Comparison of ENCODE assay signal across 8 cellular contexts in the genomic region with DNA sequence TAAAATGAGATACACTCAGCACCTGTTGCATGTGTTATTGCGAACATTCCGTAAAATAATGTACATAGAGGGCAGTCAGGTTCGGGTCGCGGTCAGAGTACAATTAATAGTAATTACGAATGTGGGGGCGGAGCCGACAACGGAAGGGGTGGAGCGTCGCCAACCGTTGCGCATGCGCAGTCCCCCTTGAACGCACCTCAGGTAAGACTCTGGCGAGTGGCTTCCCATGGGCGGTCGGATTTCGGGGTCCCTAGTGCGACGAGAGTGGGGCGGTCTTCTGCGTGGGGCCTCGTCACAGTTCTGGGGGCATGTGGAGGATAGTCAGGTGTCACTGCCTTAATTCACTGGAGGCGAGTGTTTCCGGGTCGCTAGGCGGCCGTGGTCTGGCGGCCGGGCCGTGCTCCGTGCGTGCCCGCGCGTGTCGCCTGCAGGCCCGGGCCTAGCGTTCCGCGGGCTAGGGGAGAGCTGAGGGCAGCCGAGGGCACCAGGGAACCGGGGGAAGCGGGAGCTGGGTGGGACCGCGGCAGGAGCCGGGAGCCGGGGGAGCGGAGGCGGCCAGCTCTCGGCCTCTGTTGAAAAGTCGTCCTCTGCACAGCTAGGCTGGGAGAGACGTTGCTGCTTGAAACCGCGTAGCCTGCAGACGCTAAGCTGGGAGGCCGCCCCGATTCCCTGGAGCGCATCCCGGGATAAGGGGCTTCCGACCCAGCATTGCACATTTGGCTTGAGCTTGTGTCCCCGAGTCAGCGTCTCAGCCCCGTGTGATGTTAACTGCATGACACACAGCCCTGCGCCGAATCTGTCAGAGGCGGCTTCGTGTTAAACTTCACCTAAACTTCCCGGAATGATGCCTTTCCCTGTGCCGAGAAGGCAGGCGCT. TPM values are rescaled to one million over a fixed set of nuclear protein-coding genes. Genes with fewer than 3 reads are reported as not detected.
DNase-seq lines count a peak whose midpoint lies in the region; ATAC-seq and TF ChIP-seq lines count a peak whose summit lies in the region.

A gene (plus strand): TSS at position 177 of the 876 bp plus-strand sequence. CDS start 3,209 bp downstream, outside the sequence.

- peaks cover 36% of the 10 kb centered on the region for H3K36me3 ChIP-seq in DOHH2 (ENCODE audit: control insufficient read depth, low read length)
- peaks cover 10% of the 10 kb centered on the region for H3K36me3 ChIP-seq in GM23248 (ENCODE audit: low read depth)
- H3K36me3 ChIP-seq in fibroblast of lung (ENCODE audit: control insufficient read depth, insufficient read depth, low read length): no peaks in the 10 kb centered on the region
- peaks cover 5 to 21% (median 15%) of the 10 kb centered on the region in 4 donors for H3K36me3 ChIP-seq in stomach

- peaks cover 41% of the 10 kb centered on the region for H3K4me1 Mint-ChIP-seq in activated T-helper 1 cell treated with anti-CD3 and anti-CD28 coated beads, Interleukin-12 subunit alpha, Interleukin-12 subunit beta, Interleukin-2, Interleukin-4 antibody, amounts not matched to agents 30 ng/mL and 10 ng/mL and 1 ng/mL, durations not matched to agents 14 hours and 24 hours and 36 hours (ENCODE audit: low read depth)
- H3K4me1 Mint-ChIP-seq in natural killer cell: peaks cover 27 to 28% of the 10 kb centered on the region in 2 donors

- H3F3A ChIP-seq in DOHH2 (ENCODE audit: control insufficient read depth, insufficient read depth): peaks cover 16% of the 10 kb centered on the region
- H3F3A ChIP-seq in GM23248 (ENCODE audit: insufficient read depth): peaks cover 15% of the 10 kb centered on the region

- TF ChIP-seq CTCF in DOHH2 (IDR thresholded peaks at IDR 0.05; ENCODE audit: low read depth, low read length, poor library complexity, severe bottlenecking) (no peak), fibroblast of lung (conservative IDR thresholded peaks at IDR 0.05 in 1 of 2, IDR thresholded peaks at IDR 0.05 in 1 of 2; ENCODE audit: low read depth in 1 of 2, low read length in 2 of 2) (no peak), natural killer cell (IDR thresholded peaks at IDR 0.05) (no peak), stomach (IDR thresholded peaks at IDR 0.05) (no peak)

- no peaks in the 10 kb centered on the region for H3K27me3 Mint-ChIP-seq in activated T-helper 1 cell treated with anti-CD3 and anti-CD28 coated beads, Interleukin-12 subunit alpha, Interleukin-12 subunit beta, Interleukin-2, Interleukin-4 antibody, amounts not matched to agents 30 ng/mL and 10 ng/mL and 1 ng/mL, durations not matched to agents 14 hours and 24 hours and 36 hours (ENCODE audit: insufficient read depth)
- H3K27me3 Mint-ChIP-seq in natural killer cell (ENCODE audit: low read depth in 2 of 2): no peaks in the 10 kb centered on the region

- peak within 1 kb of the TSS; percentile 84 for H3K9ac ChIP-seq in GM23248
- peak within 1 kb of the TSS; percentile 73 for H3K9ac ChIP-seq in fibroblast of lung (ENCODE audit: insufficient read depth, low read length)

- H3K4me2 ChIP-seq in DOHH2 (ENCODE audit: low read length) (peak within 1 kb of the TSS; percentile 71), GM23248 (ENCODE audit: unreplicated experiment) (peak within 1 kb of the TSS; percentile 91), fibroblast of lung (ENCODE audit: extremely low read depth, insufficient read depth, low read length) (peak within 1 kb of the TSS; percentile 96)

- peaks cover 29% of the 10 kb centered on the region for H3K36me3 Mint-ChIP-seq in activated T-helper 1 cell treated with anti-CD3 and anti-CD28 coated beads, Interleukin-12 subunit alpha, Interleukin-12 subunit beta, Interleukin-2, Interleukin-4 antibody, amounts not matched to agents 30 ng/mL and 10 ng/mL and 1 ng/mL, durations not matched to agents 14 hours and 24 hours and 36 hours (ENCODE audit: low read depth)
- H3K36me3 Mint-ChIP-seq in natural killer cell: no peaks in the 10 kb centered on the region

- H3K27ac ChIP-seq in DOHH2 (ENCODE audit: low read depth, low read length) (peak within 1 kb of the TSS; percentile 88), GM23248 (peak within 1 kb of the TSS; percentile 75), fibroblast of lung (ENCODE audit: insufficient read depth, low read length) (peak within 1 kb of the TSS; percentile 79), stomach (peak within 1 kb of the TSS; percentile 87 to 93 (median 88))

- H3K4me3 Mint-ChIP-seq in activated T-helper 1 cell treated with anti-CD3 and anti-CD28 coated beads, Interleukin-12 subunit alpha, Interleukin-12 subunit beta, Interleukin-2, Interleukin-4 antibody, amounts not matched to agents 30 ng/mL and 10 ng/mL and 1 ng/mL, durations not matched to agents 14 hours and 24 hours and 36 hours: peak within 1 kb of the TSS; percentile 99
- peak within 1 kb of the TSS; percentile 100 for H3K4me3 Mint-ChIP-seq in natural killer cell

- peak; percentile 86 to 92 (median 87) for ATAC-seq in natural killer cell

- 1 to 2% methylated on average over 53 to 72 of the region's 72 CpGs for WGBS in GM23248 (ENCODE audit: low coverage in 1 of 2, low lambda C conversion rate in 2 of 2, missing lambda C conversion rate in 2 of 2), 2 experiments
- WGBS in stomach, 5 donors: 0 to 1% (median 0%) methylated on average over 29 to 72 of the region's 72 CpGs

- H3K9me3 Mint-ChIP-seq in activated T-helper 1 cell treated with anti-CD3 and anti-CD28 coated beads, Interleukin-12 subunit alpha, Interleukin-12 subunit beta, Interleukin-2, Interleukin-4 antibody, amounts not matched to agents 30 ng/mL and 10 ng/mL and 1 ng/mL, durations not matched to agents 14 hours and 24 hours and 36 hours: no peaks in the 10 kb centered on the region
- H3K9me3 Mint-ChIP-seq in natural killer cell: no peaks in the 10 kb centered on the region

- peak; percentile 89 for DNase-seq in GM23248
- DNase-seq in LHCN-M2 (ENCODE audit: low read depth): peak; percentile 67
- DNase-seq in RPMI7951 (ENCODE audit: low read depth): peak; percentile 72
- DNase-seq in activated T-helper 1 cell treated with anti-CD3 and anti-CD28 coated beads, Interleukin-12 subunit alpha, Interleukin-12 subunit beta, Interleukin-2, Interleukin-4 antibody, amounts not matched to agents 30 ng/mL and 10 ng/mL and 1 ng/mL, durations not matched to agents 14 hours and 24 hours and 36 hours (ENCODE audit: low spot score): peak; percentile 80
- DNase-seq in fibroblast of lung (ENCODE audit: low read depth in 2 of 2): peak; percentile 69 to 83
- DNase-seq in natural killer cell: peak; percentile 91
- peak; percentile 87 for DNase-seq in stomach

- no peaks in the 10 kb centered on the region for H4K20me1 ChIP-seq in DOHH2 (ENCODE audit: control insufficient read depth, insufficient read depth, low read depth, low read length)
- no peaks in the 10 kb centered on the region for H4K20me1 ChIP-seq in GM23248 (ENCODE audit: insufficient read depth)
- no peaks in the 10 kb centered on the region for H4K20me1 ChIP-seq in fibroblast of lung (ENCODE audit: control insufficient read depth, extremely low read depth, insufficient read depth, low read length)

- H3K9me3 ChIP-seq in DOHH2 (ENCODE audit: control insufficient read depth, insufficient read depth, low read length): no peaks in the 10 kb centered on the region
- no peaks in the 10 kb centered on the region for H3K9me3 ChIP-seq in GM23248 (ENCODE audit: low read depth)
- no peaks in the 10 kb centered on the region for H3K9me3 ChIP-seq in fibroblast of lung (ENCODE audit: control insufficient read depth, insufficient read depth, low read depth, low read length)
- no peaks in the 10 kb centered on the region for H3K9me3 ChIP-seq in stomach

- H3K9me2 ChIP-seq in DOHH2 (replicated peaks; ENCODE audit: control insufficient read depth, low read length): no peaks in the 10 kb centered on the region
- H3K9me2 ChIP-seq in GM23248 (ENCODE audit: insufficient read depth): no peaks in the 10 kb centered on the region

- peak within 1 kb of the TSS; percentile 100 for H3K27ac Mint-ChIP-seq in activated T-helper 1 cell treated with anti-CD3 and anti-CD28 coated beads, Interleukin-12 subunit alpha, Interleukin-12 subunit beta, Interleukin-2, Interleukin-4 antibody, amounts not matched to agents 30 ng/mL and 10 ng/mL and 1 ng/mL, durations not matched to agents 14 hours and 24 hours and 36 hours
- H3K27ac Mint-ChIP-seq in natural killer cell: peak within 1 kb of the TSS; percentile 98

- in situ Hi-C loops in GM23248 (cut with MboI): no loop called here

- TF ChIP-seq POLR2A in stomach (IDR thresholded peaks at IDR 0.05): peak in 2 of 4 donors; percentile 24 to 53

- H3K4me1 ChIP-seq in DOHH2 (ENCODE audit: control insufficient read depth, low read length) (peaks cover 46% of the 10 kb centered on the region), GM23248 (ENCODE audit: insufficient read depth) (peaks cover 9% of the 10 kb centered on the region), fibroblast of lung (ENCODE audit: control insufficient read depth, extremely low read depth, insufficient read depth, low read length) (no peaks in the 10 kb centered on the region), stomach (peaks cover 9 to 27% (median 19%) of the 10 kb centered on the region in 4 donors)

- TF ChIP-seq EP300 in stomach (IDR thresholded peaks at IDR 0.05): no peak

- intact Hi-C loops in activated T-helper 1 cell treated with anti-CD3 and anti-CD28 coated beads, Interleukin-12 subunit alpha, Interleukin-12 subunit beta, Interleukin-2, Interleukin-4 antibody, amounts not matched to agents 30 ng/mL and 10 ng/mL and 1 ng/mL, durations not matched to agents 14 hours and 24 hours and 36 hours (cut with micrococcal nuclease): loop anchor here (1.0 to 2.0 kb wide), 3 partner anchors 35 to 112 kb away; a partner anchor contains a TSS
- intact Hi-C loops in natural killer cell (cut with micrococcal nuclease): loop anchor here (2.0 kb wide), 1 partner anchor 40 kb away; a partner anchor contains a TSS
- intact Hi-C loops in stomach (cut with DNase I; ENCODE audit: low total_unique reads): no loop called here

- H2AFZ ChIP-seq in GM23248 (peak within 1 kb of the TSS; percentile 97), fibroblast of lung (ENCODE audit: low read length) (peak within 1 kb of the TSS; percentile 89)

- H3K27me3 ChIP-seq in DOHH2 (ENCODE audit: control insufficient read depth, low read length) (no peaks in the 10 kb centered on the region), GM23248 (replicated peaks; ENCODE audit: insufficient read depth) (no peaks in the 10 kb centered on the region), fibroblast of lung (ENCODE audit: control insufficient read depth, insufficient read depth, low read length) (no peaks in the 10 kb centered on the region), stomach (no peaks in the 10 kb centered on the region)

- H3K4me3 ChIP-seq in DOHH2 (ENCODE audit: low read length): peak within 1 kb of the TSS; percentile 80
- H3K4me3 ChIP-seq in GM23248: peak within 1 kb of the TSS; percentile 81
- H3K4me3 ChIP-seq in fibroblast of lung (replicated peaks in 1 of 4; ENCODE audit: control extremely low read depth in 1 of 4, insufficient read depth in 1 of 4, low read depth in 3 of 4, low read length in 4 of 4): peak within 1 kb of the TSS; percentile 51 to 92 (median 68)
- H3K4me3 ChIP-seq in stomach: peak within 1 kb of the TSS; percentile 62 to 89 (median 78)

- peaks cover 51% of the 10 kb centered on the region for H3K79me2 ChIP-seq in DOHH2 (ENCODE audit: control insufficient read depth, low read length)
- peaks cover 48% of the 10 kb centered on the region for H3K79me2 ChIP-seq in GM23248 (ENCODE audit: insufficient read depth)
- H3K79me2 ChIP-seq in fibroblast of lung (ENCODE audit: control insufficient read depth, insufficient read depth, low read length): peaks cover 34% of the 10 kb centered on the region

RNA-seq across cellular contexts. Expression of the gene that starts here (rescaled TPM):
- total RNA-seq in GM23248 (2014; rRNA removed; shearing (Covaris generic)): 13.2 and 19.0 TPM in 2 replicates
- polyA plus RNA-seq in GM23248 (2016; fragmentation: Nextera tagmentation; extraction: Ambion mirVana) (37.7 and 39.9 TPM in 2 replicates), fibroblast of lung (50.0 and 55.3 TPM in 2 replicates), stomach (10 to 100 TPM; 42.2 to 52.5 (median 45.7) TPM)
- total RNA-seq in LHCN-M2 (2014; rRNA removed) (23.4 and 27.8 TPM in 2 replicates), fibroblast of lung (12.6 and 16.8 TPM in 2 replicates), natural killer cell (10 to 100 TPM; 30.3 to 37.0 (median 30.9) TPM), stomach (10 to 100 TPM in 3 of 5 donors, 1 to 10 TPM in 2; 2.9 to 37.9 (median 11.2) TPM)
- polyA plus RNA-seq in LHCN-M2 (2012): 18.9 TPM
- total RNA-seq in RPMI7951 (2014; rRNA removed; shearing (Covaris generic)): 33.3 and 34.9 TPM in 2 replicates
- total RNA-seq in activated T-helper 1 cell treated with anti-CD3 and anti-CD28 coated beads, Interleukin-12 subunit alpha, Interleukin-12 subunit beta, Interleukin-2, Interleukin-4 antibody, amounts not matched to agents 30 ng/mL and 10 ng/mL and 1 ng/mL, durations not matched to agents 14 hours and 24 hours and 36 hours: 39.5 and 45.3 TPM in 2 replicates
- 32.5 and 36.9 TPM in 2 replicates for polyA plus RNA-seq in fibroblast of lung (2012)
- polyA minus RNA-seq in fibroblast of lung (ENCODE audit: low replicate concordance): 20.6 and 21.2 TPM in 2 replicates

Comparison
In these comparisons a context has a peak if more than half of its experiments do, and no peak if none do; other contexts are left out.
1. Peak in every context shown above with its lines: DNase-seq, ATAC-seq, H3K4me3 ChIP-seq and H3K27ac ChIP-seq.